21 cellular contexts compared by ENCODE assay signal in genomic region chr7:22190736-22191135, GRCh38.
"Had no signal": no experiment of that assay in that cellular context is flagged by ENCODE, and none has a peak within 500 bp of the region (broad histone marks: within the 10 kb centered on the region; RNA-seq: fewer than 3 reads in every experiment).

No MANE protein-coding gene starts in this region.

- H3K9me3 ChIP-seq: adrenal gland, left lung, thyroid gland, vagina had no signal

- H3K4me1 Mint-ChIP-seq: activated CD4-positive, alpha-beta T cell treated with anti-CD3 and anti-CD28 coated beads for 36 hours; stimulated activated naive B cell treated with anti-CD40 and anti-IgM and Interleukin-4, amounts not matched to agents 10 μg/mL and 1 μg/mL and 100 μg/mL, for 72 hours had no signal

- H3K9me3 Mint-ChIP-seq: activated CD4-positive, alpha-beta memory T cell treated with anti-CD3 and anti-CD28 coated beads for 36 hours; activated naive CD4-positive, alpha-beta T cell treated with anti-CD3 and anti-CD28 coated beads, Interleukin-2, amount 50 U/mL, for 72 hours; activated T-helper 1 cell treated with anti-CD3 and anti-CD28 coated beads, Interleukin-12 subunit alpha, Interleukin-12 subunit beta, Interleukin-2, Interleukin-4 antibody, amounts not matched to agents 30 ng/mL and 10 ng/mL and 1 ng/mL, durations not matched to agents 14 hours and 24 hours and 36 hours; endodermal cell; mesothelial cell of epicardium; nephron; stimulated activated naive B cell treated with anti-CD40 and anti-IgM and Interleukin-4, amounts not matched to agents 10 μg/mL and 1 μg/mL and 100 μg/mL, for 72 hours had no signal

- H3K27ac ChIP-seq: adrenal gland, cardiac muscle cell, left lung, thyroid gland, vagina had no signal

- H3K36me3 Mint-ChIP-seq: activated CD4-positive, alpha-beta memory T cell treated with anti-CD3 and anti-CD28 coated beads for 36 hours; activated naive CD4-positive, alpha-beta T cell treated with anti-CD3 and anti-CD28 coated beads, Interleukin-2, amount 50 U/mL, for 72 hours; mesothelial cell of epicardium; stimulated activated naive B cell treated with anti-CD40 and anti-IgM and Interleukin-4, amounts not matched to agents 10 μg/mL and 1 μg/mL and 100 μg/mL, for 72 hours had no signal

- H3K4me3 Mint-ChIP-seq: activated CD4-positive, alpha-beta memory T cell treated with anti-CD3 and anti-CD28 coated beads for 36 hours; activated CD4-positive, alpha-beta T cell treated with anti-CD3 and anti-CD28 coated beads for 36 hours; activated T-helper 1 cell treated with anti-CD3 and anti-CD28 coated beads, Interleukin-12 subunit alpha, Interleukin-12 subunit beta, Interleukin-2, Interleukin-4 antibody, amounts not matched to agents 30 ng/mL and 10 ng/mL and 1 ng/mL, durations not matched to agents 14 hours and 24 hours and 36 hours; endodermal cell; mesothelial cell of epicardium; nephron; stimulated activated naive B cell treated with anti-CD40 and anti-IgM and Interleukin-4, amounts not matched to agents 10 μg/mL and 1 μg/mL and 100 μg/mL, for 72 hours; T-helper 17 cell had no signal

- H3K4me3 ChIP-seq: adrenal gland, cardiac muscle cell, left lung, thyroid gland, vagina had no signal

- DNase-seq: activated CD4-positive, alpha-beta memory T cell treated with anti-CD3 and anti-CD28 coated beads for 36 hours; activated CD4-positive, alpha-beta T cell treated with anti-CD3 and anti-CD28 coated beads for 36 hours; activated gamma-delta T cell treated with Interleukin-2 at 50 U/mL for 16 hours; activated T-cell treated with anti-CD3 and anti-CD28 coated beads for 4 hours; adrenal gland; endodermal cell; foreskin melanocyte; kidney; left lung; nucleus accumbens; posterior cingulate gyrus; stimulated activated naive B cell treated with anti-CD40 and anti-IgM and Interleukin-4, amounts not matched to agents 10 μg/mL and 1 μg/mL and 100 μg/mL, for 72 hours; T-helper 17 cell; thyroid gland had no signal

- H3K36me3 ChIP-seq: cardiac muscle cell, thyroid gland had no signal

- FAIRE-seq: colon, kidney had no signal

- H3K27me3 Mint-ChIP-seq: activated CD4-positive, alpha-beta T cell treated with anti-CD3 and anti-CD28 coated beads for 36 hours; stimulated activated naive B cell treated with anti-CD40 and anti-IgM and Interleukin-4, amounts not matched to agents 10 μg/mL and 1 μg/mL and 100 μg/mL, for 72 hours had no signal

- H3K27me3 ChIP-seq: adrenal gland, cardiac muscle cell, left lung, thyroid gland, vagina had no signal

- H3K27ac Mint-ChIP-seq: activated CD4-positive, alpha-beta memory T cell treated with anti-CD3 and anti-CD28 coated beads for 36 hours; activated CD4-positive, alpha-beta T cell treated with anti-CD3 and anti-CD28 coated beads for 36 hours; activated naive CD4-positive, alpha-beta T cell treated with anti-CD3 and anti-CD28 coated beads, Interleukin-2, amount 50 U/mL, for 72 hours; activated T-helper 1 cell treated with anti-CD3 and anti-CD28 coated beads, Interleukin-12 subunit alpha, Interleukin-12 subunit beta, Interleukin-2, Interleukin-4 antibody, amounts not matched to agents 30 ng/mL and 10 ng/mL and 1 ng/mL, durations not matched to agents 14 hours and 24 hours and 36 hours; endodermal cell; mesothelial cell of epicardium; nephron; stimulated activated naive B cell treated with anti-CD40 and anti-IgM and Interleukin-4, amounts not matched to agents 10 μg/mL and 1 μg/mL and 100 μg/mL, for 72 hours; T-helper 17 cell had no signal
